9 cellular contexts compared by ENCODE assay signal in genomic region chr4:76752911-76753494, GRCh38.
DNase-seq lines count a peak whose midpoint lies in the region; ATAC-seq and TF ChIP-seq lines count a peak whose summit lies in the region.
"Had no signal": no experiment of that assay in that cellular context is flagged by ENCODE, and none has a peak within 500 bp of the region (broad histone marks: within the 10 kb centered on the region; RNA-seq: fewer than 3 reads in every experiment).

No MANE protein-coding gene starts in this region.

- H3K4me1 Mint-ChIP-seq in chondrocyte (ENCODE audit: low read depth), result peaks cover 90% of the 10 kb centered on the region

- ATAC-seq in lung (ENCODE audit: insufficient read depth, low FRiP score) (peak; percentile 74), HG03469 (IDR thresholded peaks at IDR 0.05; ENCODE audit: unreplicated experiment) (no peak), HG02970 (IDR thresholded peaks at IDR 0.05; ENCODE audit: low FRiP score, unreplicated experiment) (no peak), GM21737 (IDR thresholded peaks at IDR 0.05; ENCODE audit: unreplicated experiment) (no peak), HG03442 (IDR thresholded peaks at IDR 0.05; ENCODE audit: unreplicated experiment) (no peak)

- H3K9me3 Mint-ChIP-seq in chondrocyte (ENCODE audit: low read depth), result peaks cover 6% of the 10 kb centered on the region
- H3K9me3 Mint-ChIP-seq: activated CD4-positive, alpha-beta T cell treated with anti-CD3 and anti-CD28 coated beads, Interleukin-2, amount 10 ng/mL, durations not matched to agents 7 days and 5 days had no signal

- TF ChIP-seq CTCF in AG09309 (IDR thresholded peaks at IDR 0.05; ENCODE audit: control insufficient read depth, insufficient read depth, low read depth, low read length, missing control alignments), result no peak
- no peak for TF ChIP-seq CTCF in chondrocyte (IDR thresholded peaks at IDR 0.05)
- TF ChIP-seq CTCF in lung (IDR thresholded peaks at IDR 0.05; ENCODE audit: control extremely low read depth, extremely low read depth), result no peak

- peak overlapping the region; percentile 99 for H3K27ac Mint-ChIP-seq in chondrocyte (ENCODE audit: unreplicated experiment)
- H3K27ac Mint-ChIP-seq: activated CD4-positive, alpha-beta T cell treated with anti-CD3 and anti-CD28 coated beads, Interleukin-2, amount 10 ng/mL, durations not matched to agents 7 days and 5 days had no signal

- H3K27ac ChIP-seq in lung (ENCODE audit: low read depth in 1 of 2, low read length in 1 of 2), result no peak overlapping the region

- DNase-seq in AG09309 (ENCODE audit: low read depth), result peak; percentile 98
- DNase-seq in HT1080 (ENCODE audit: low read depth), result peak; percentile 98
- DNase-seq in chondrocyte (ENCODE audit: low spot score), result no peak
- no peak for DNase-seq in lung (ENCODE audit: low spot score)
- DNase-seq: activated CD4-positive, alpha-beta T cell treated with anti-CD3 and anti-CD28 coated beads, Interleukin-2, amount 10 ng/mL, durations not matched to agents 7 days and 5 days had no signal

- no peaks in the 10 kb centered on the region for H3K9me3 ChIP-seq in lung (ENCODE audit: control insufficient read depth in 2 of 2, insufficient read depth in 1 of 2, low read length in 1 of 2)

- peaks cover 8% of the 10 kb centered on the region for H3K36me3 Mint-ChIP-seq in chondrocyte (ENCODE audit: low read depth)

- H3K4me1 ChIP-seq in lung (ENCODE audit: control insufficient read depth in 2 of 2, insufficient read depth in 2 of 2, low read length in 2 of 2), result peaks cover 0 to 3% of the 10 kb centered on the region in 2 donors

- H3K4me3 ChIP-seq in AG09309 (ENCODE audit: control insufficient read depth, low read depth, low read length), result no peak overlapping the region
- no peak overlapping the region for H3K4me3 ChIP-seq in lung

- H3K27me3 Mint-ChIP-seq in chondrocyte (ENCODE audit: low read depth), result no peaks in the 10 kb centered on the region

- 44 to 47% methylated on average over 2 of the region's 2 CpGs for WGBS in lung, 2 donors

- peak overlapping the region; percentile 54 for H3K4me3 Mint-ChIP-seq in chondrocyte (ENCODE audit: unreplicated experiment)
- H3K4me3 Mint-ChIP-seq: activated CD4-positive, alpha-beta T cell treated with anti-CD3 and anti-CD28 coated beads, Interleukin-2, amount 10 ng/mL, durations not matched to agents 7 days and 5 days had no signal

- no peaks in the 10 kb centered on the region for H3K36me3 ChIP-seq in lung (ENCODE audit: control insufficient read depth in 2 of 2, insufficient read depth in 2 of 2, low read length in 2 of 2)

- no peaks in the 10 kb centered on the region for H3K27me3 ChIP-seq in lung (ENCODE audit: control insufficient read depth, insufficient read depth)

Comparison
In these comparisons a context has a peak if more than half of its experiments do, and no peak if none do; other contexts are left out.
1. DNase-seq: peak in AG09309 (single experiment) and HT1080 (single experiment); none in chondrocyte (single experiment) and lung (single experiment).